18 cellular contexts compared by ENCODE assay signal in genomic region chr15:34216527-34217270, GRCh38. TPM values are rescaled to one million over a fixed set of nuclear protein-coding genes. Genes with fewer than 3 reads are reported as not detected.
DNase-seq lines count a peak whose midpoint lies in the region; ATAC-seq and TF ChIP-seq lines count a peak whose summit lies in the region.
"Had no signal": no experiment of that assay in that cellular context is flagged by ENCODE, and none has a peak within 500 bp of the region (broad histone marks: within the 10 kb centered on the region; RNA-seq: fewer than 3 reads in every experiment).

No MANE protein-coding gene starts in this region.

- POLR2A ChIA-PET in OCI-LY7 (lab: Charles Lee), result interaction anchor here (0.6 to 1.0 kb wide), 3 partner anchors 15 to 105 kb away, joined by 3 to 7 read pairs (median 5); no protein-coding TSS in a partner anchor

- intact Hi-C loops in OCI-LY7 (cut with micrococcal nuclease; ENCODE audit: unreplicated experiment), result loop anchor here (10.0 kb wide), 1 partner anchor 148 kb away; the partner anchor contains the start of gene LPCAT4

- peak overlapping the region; percentile 4 for H3K27ac ChIP-seq in RWPE2 (ENCODE audit: poor library complexity, severe bottlenecking)
- peak overlapping the region; percentile 58 for H3K27ac ChIP-seq in epithelial cell of prostate
- H3K27ac ChIP-seq in OCI-LY7 (ENCODE audit: low read depth, low read length, poor library complexity, severe bottlenecking), result no peak overlapping the region
- H3K27ac ChIP-seq: BLaER1 had no signal

- TF ChIP-seq CTCF in RWPE2 (IDR thresholded peaks at IDR 0.05; ENCODE audit: poor library complexity, severe bottlenecking) (no peak), OCI-LY7 (conservative IDR thresholded peaks at IDR 0.05; ENCODE audit: low read length) (no peak)

- no peaks in the 10 kb centered on the region for H3K27me3 ChIP-seq in RWPE2 (ENCODE audit: insufficient read depth, poor library complexity, severe bottlenecking)
- H3K27me3 ChIP-seq: BLaER1 had no signal

- CTCF ChIA-PET in OCI-LY7 (lab: Charles Lee; ENCODE audit: unreplicated experiment), result no interaction called here

- no peaks in the 10 kb centered on the region for H3K9me2 ChIP-seq in OCI-LY7 (ENCODE audit: insufficient read depth, low read length)

- no peak overlapping the region for H3K4me2 ChIP-seq in OCI-LY7 (ENCODE audit: low read length)
- H3K4me2 ChIP-seq: BLaER1 had no signal

- H3K36me3 ChIP-seq in RWPE2 (ENCODE audit: low read depth) (no peaks in the 10 kb centered on the region), OCI-LY7 (ENCODE audit: insufficient read depth, low read length) (no peaks in the 10 kb centered on the region)
- H3K36me3 ChIP-seq: BLaER1 had no signal

- no peak for ATAC-seq in RWPE2 (ENCODE audit: low read depth)
- no peak for ATAC-seq in HG03095 (IDR thresholded peaks at IDR 0.05; ENCODE audit: unreplicated experiment)

- H3K9me3 ChIP-seq in RWPE2 (ENCODE audit: severe bottlenecking) (no peaks in the 10 kb centered on the region), OCI-LY7 (ENCODE audit: low read length) (no peaks in the 10 kb centered on the region)
- H3K9me3 ChIP-seq: BLaER1 had no signal

- DNase-seq in NCI-H82 (lab: John Stamatoyannopoulos, UW) (peak; percentile 79), NCI-H82 treated with DMSO at 0.1 percent for 48 hours (lab: John Stamatoyannopoulos, UW; ENCODE audit: unreplicated experiment) (no peak), RWPE2 (ENCODE audit: low spot score) (no peak), epithelial cell of prostate (ENCODE audit: low read depth, low spot score) (no peak), kidney tubule cell (ENCODE audit: low spot score) (no peak), OCI-LY7 (ENCODE audit: low spot score) (no peak)
- DNase-seq in activated CD8-positive, alpha-beta memory T cell treated with anti-CD3 and anti-CD28 coated beads for 24 hours, result no peak
- DNase-seq: 8988T; AML-193; Calu3; CD4-positive, CD25-positive, alpha-beta regulatory T cell; DMS153; DND-41; GDM1; GOT3; H9 had no signal

- no peaks in the 10 kb centered on the region for H4K20me1 ChIP-seq in OCI-LY7 (ENCODE audit: insufficient read depth, low read length)
- H4K20me1 ChIP-seq: BLaER1 had no signal

- peaks cover 9% of the 10 kb centered on the region for H3K4me1 ChIP-seq in RWPE2 (ENCODE audit: insufficient read depth, poor library complexity, severe bottlenecking)
- H3K4me1 ChIP-seq in OCI-LY7 (ENCODE audit: insufficient read depth, low read length, poor library complexity, severe bottlenecking), result no peaks in the 10 kb centered on the region
- H3K4me1 ChIP-seq: BLaER1 had no signal

- no peaks in the 10 kb centered on the region for H3K79me2 ChIP-seq in OCI-LY7 (ENCODE audit: insufficient read depth, low read depth, low read length)

- no TSS peak for BruUV-seq in OCI-LY7 (replicated peaks; lab: Mats Ljungman, UMichigan)

- no peak overlapping the region for H3K4me3 ChIP-seq in RWPE2 (ENCODE audit: severe bottlenecking)
- H3K4me3 ChIP-seq in OCI-LY7 (ENCODE audit: low read depth, low read length, poor library complexity, severe bottlenecking), result no peak overlapping the region
- H3K4me3 ChIP-seq: BLaER1 had no signal

- H2AFZ ChIP-seq in OCI-LY7 (ENCODE audit: low read length), result no peak overlapping the region

RNA-seq across cellular contexts. Expression of gene KATNBL1, which starts 6.8 kb away (rescaled TPM):
- total RNA-seq in OCI-LY7 (2014; rRNA removed; shearing (Covaris generic)), result 44.8 and 47.5 TPM in 2 replicates
- total RNA-seq in OCI-LY7 (2022), result 64.6 and 77.2 TPM in 2 replicates

RNA-seq across cellular contexts. Expression of gene EMC4, which starts 8.1 kb away (rescaled TPM):
- total RNA-seq in OCI-LY7 (2014; rRNA removed; shearing (Covaris generic)), result 90.7 and 126 TPM in 2 replicates
- total RNA-seq in OCI-LY7 (2022), result 65.5 and 73.0 TPM in 2 replicates
